ENCODE assay signal across 1 cellular context in the genomic region with DNA sequence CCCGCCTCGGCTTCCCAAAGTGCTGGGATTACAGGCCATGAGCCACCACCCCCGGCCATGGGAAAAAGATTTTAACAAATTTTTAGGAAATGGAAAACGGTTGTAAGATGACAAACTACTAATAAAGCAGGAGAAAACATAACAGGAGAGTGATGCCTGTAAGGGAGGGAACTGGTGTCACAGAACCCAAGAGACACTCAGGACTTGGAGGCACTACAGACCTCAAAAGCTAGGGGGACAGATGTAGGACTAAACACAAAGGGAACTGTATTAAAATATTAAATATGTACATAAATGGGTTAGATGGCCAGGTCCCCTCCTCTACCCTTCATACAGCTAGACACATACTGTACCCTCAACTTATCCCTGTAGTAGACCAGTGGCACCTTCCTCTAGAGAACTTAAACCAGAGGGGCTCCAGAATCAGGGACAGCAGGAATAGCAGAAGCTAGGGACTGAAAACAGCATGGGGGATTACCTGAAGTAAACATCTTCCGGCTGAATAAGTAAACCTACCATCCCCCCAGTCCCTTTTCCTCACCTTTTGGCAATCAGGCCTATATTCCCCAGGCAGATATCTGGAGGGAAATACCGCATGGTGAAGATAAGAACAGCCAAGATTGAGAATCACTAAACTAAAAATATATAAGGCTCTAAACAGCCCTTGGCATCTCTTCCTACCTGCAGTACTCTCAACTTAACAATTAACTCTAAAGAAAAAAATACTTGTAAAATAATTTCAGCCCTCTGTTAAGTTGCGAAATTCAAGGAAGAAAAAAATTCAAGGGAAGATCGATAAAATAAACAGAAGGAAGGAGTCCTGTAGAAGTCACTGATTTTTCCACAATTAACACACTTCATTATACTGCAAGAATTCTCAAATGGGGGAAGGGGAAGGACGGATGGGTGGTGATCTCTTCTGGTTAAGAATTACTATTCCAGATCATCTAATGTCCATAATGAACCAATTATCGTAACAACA.
TF ChIP-seq lines count a peak whose summit lies in the region.

No MANE protein-coding gene starts in this region.

TF ChIP-seq in H1, 55 proteins besides CTCF, POLR2A, EP300 and RAD21:
- peak; percentile 18; the same call in 1 of the 2 replicates for TF ChIP-seq CEBPB (IDR thresholded peaks at IDR 0.05; ENCODE audit: low read depth, low read length)
- TF ChIP-seq POLR2AphosphoS5 (IDR thresholded peaks at IDR 0.05; ENCODE audit: low read depth, low read length), result no peak
- TF ChIP-seq, protein P1, sequence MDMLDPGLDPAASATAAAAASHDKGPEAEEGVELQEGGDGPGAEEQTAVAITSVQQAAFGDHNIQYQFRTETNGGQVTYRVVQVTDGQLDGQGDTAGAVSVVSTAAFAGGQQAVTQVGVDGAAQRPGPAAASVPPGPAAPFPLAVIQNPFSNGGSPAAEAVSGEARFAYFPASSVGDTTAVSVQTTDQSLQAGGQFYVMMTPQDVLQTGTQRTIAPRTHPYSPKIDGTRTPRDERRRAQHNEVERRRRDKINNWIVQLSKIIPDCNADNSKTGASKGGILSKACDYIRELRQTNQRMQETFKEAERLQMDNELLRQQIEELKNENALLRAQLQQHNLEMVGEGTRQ (IDR thresholded peaks at IDR 0.05; ENCODE audit: low read length), result no peak
TF ChIP-seq in H1: peak in this region for 1.
